17 cellular contexts compared by ENCODE assay signal in genomic region chr20:53880108-53880641, GRCh38.
DNase-seq lines count a peak whose midpoint lies in the region; ATAC-seq and TF ChIP-seq lines count a peak whose summit lies in the region.
"Had no signal": no experiment of that assay in that cellular context is flagged by ENCODE, and none has a peak within 500 bp of the region (broad histone marks: within the 10 kb centered on the region; RNA-seq: fewer than 3 reads in every experiment).

No MANE protein-coding gene starts in this region.

- H3K9ac ChIP-seq in OCI-LY1 (ENCODE audit: low read length) (no peak overlapping the region), parathyroid adenoma (no peak overlapping the region)
- H3K9ac ChIP-seq: GM23248 had no signal

- no peak for TF ChIP-seq CTCF in OCI-LY1 (IDR thresholded peaks at IDR 0.05; ENCODE audit: low read length)
- no peak for TF ChIP-seq CTCF in parathyroid adenoma (IDR thresholded peaks at IDR 0.05)

- H4K20me1 ChIP-seq in OCI-LY1 (ENCODE audit: insufficient read depth, low read length), result no peaks in the 10 kb centered on the region

- H3K79me2 ChIP-seq in OCI-LY1 (ENCODE audit: insufficient read depth, low read length) (no peaks in the 10 kb centered on the region), parathyroid adenoma (no peaks in the 10 kb centered on the region)

- DNase-seq in activated CD8-positive, alpha-beta memory T cell treated with anti-CD3 and anti-CD28 coated beads, Interleukin-2, amount 10 ng/mL, durations not matched to agents 7 days and 5 days, result no peak
- no peak for DNase-seq in activated CD8-positive, alpha-beta memory T cell treated with anti-CD3 and anti-CD28 coated beads, Interleukin-2, amount 50 U/mL, for 48 hours
- DNase-seq in DMS79 (lab: John Stamatoyannopoulos, UW) (no peak), NCI-H2107 (lab: John Stamatoyannopoulos, UW) (no peak)
- DNase-seq: Caco-2, GM23248, MM.1S, NCI-H187 treated with DMSO at 0.1 percent for 48 hours, NCI-H2171 treated with DMSO at 0.1 percent for 48 hours, NCI-H774, SIG-M5 had no signal

- H3K27me3 Mint-ChIP-seq in activated CD8-positive, alpha-beta memory T cell treated with anti-CD3 and anti-CD28 coated beads, Interleukin-2, amount 10 ng/mL, durations not matched to agents 7 days and 5 days, result no peaks in the 10 kb centered on the region
- H3K27me3 Mint-ChIP-seq in dendritic cell treated with granulocyte-macrophage colony-stimulating factor and Interleukin-4, amounts not matched to agents 40 ng/mL and 50 ng/mL, for 4 days, result no peaks in the 10 kb centered on the region

- peaks cover 18% of the 10 kb centered on the region for H3K4me1 ChIP-seq in OCI-LY1 (ENCODE audit: insufficient read depth, low read length, severe bottlenecking)
- H3K4me1 ChIP-seq in parathyroid adenoma, result peaks cover 8% of the 10 kb centered on the region

- H3K4me3 Mint-ChIP-seq in activated CD8-positive, alpha-beta memory T cell treated with anti-CD3 and anti-CD28 coated beads, Interleukin-2, amount 10 ng/mL, durations not matched to agents 7 days and 5 days, result no peak overlapping the region
- H3K4me3 Mint-ChIP-seq in dendritic cell treated with granulocyte-macrophage colony-stimulating factor and Interleukin-4, amounts not matched to agents 40 ng/mL and 50 ng/mL, for 4 days, result no peak overlapping the region
- H3K4me3 Mint-ChIP-seq: CD14-positive monocyte had no signal

- H3K4me1 Mint-ChIP-seq in activated CD8-positive, alpha-beta memory T cell treated with anti-CD3 and anti-CD28 coated beads, Interleukin-2, amount 10 ng/mL, durations not matched to agents 7 days and 5 days, result peaks cover 51% of the 10 kb centered on the region
- H3K4me1 Mint-ChIP-seq in dendritic cell treated with granulocyte-macrophage colony-stimulating factor and Interleukin-4, amounts not matched to agents 40 ng/mL and 50 ng/mL, for 4 days (ENCODE audit: low read depth), result peaks cover 22% of the 10 kb centered on the region

- H3K27me3 ChIP-seq in OCI-LY1 (ENCODE audit: insufficient read depth, low read length), result no peaks in the 10 kb centered on the region
- H3K27me3 ChIP-seq in parathyroid adenoma (ENCODE audit: control insufficient read depth, insufficient read depth, low read length), result no peaks in the 10 kb centered on the region

- H3K27ac Mint-ChIP-seq in activated CD8-positive, alpha-beta memory T cell treated with anti-CD3 and anti-CD28 coated beads, Interleukin-2, amount 10 ng/mL, durations not matched to agents 7 days and 5 days, result peak overlapping the region; percentile 23
- peak overlapping the region; percentile 31 for H3K27ac Mint-ChIP-seq in dendritic cell treated with granulocyte-macrophage colony-stimulating factor and Interleukin-4, amounts not matched to agents 40 ng/mL and 50 ng/mL, for 4 days

- H3K27ac ChIP-seq in OCI-LY1 (ENCODE audit: low read depth, low read length, poor library complexity, severe bottlenecking) (peak overlapping the region; percentile 52), parathyroid adenoma (peak overlapping the region; percentile 16)
- H3K27ac ChIP-seq: GM23248, HL-60 had no signal

- H3K9me3 Mint-ChIP-seq in activated CD8-positive, alpha-beta memory T cell treated with anti-CD3 and anti-CD28 coated beads, Interleukin-2, amount 10 ng/mL, durations not matched to agents 7 days and 5 days (ENCODE audit: low read depth), result peaks cover 3% of the 10 kb centered on the region
- H3K9me3 Mint-ChIP-seq in dendritic cell treated with granulocyte-macrophage colony-stimulating factor and Interleukin-4, amounts not matched to agents 40 ng/mL and 50 ng/mL, for 4 days, result peaks cover 9% of the 10 kb centered on the region

- peaks cover 8% of the 10 kb centered on the region for H3K36me3 Mint-ChIP-seq in activated CD8-positive, alpha-beta memory T cell treated with anti-CD3 and anti-CD28 coated beads, Interleukin-2, amount 10 ng/mL, durations not matched to agents 7 days and 5 days
- no peaks in the 10 kb centered on the region for H3K36me3 Mint-ChIP-seq in dendritic cell treated with granulocyte-macrophage colony-stimulating factor and Interleukin-4, amounts not matched to agents 40 ng/mL and 50 ng/mL, for 4 days (ENCODE audit: low read depth)
- H3K36me3 Mint-ChIP-seq: CD14-positive monocyte had no signal

- H2AFZ ChIP-seq in OCI-LY1 (ENCODE audit: low read length) (peak overlapping the region; percentile 66; the same call in 1 of the 2 replicates), parathyroid adenoma (peak overlapping the region; percentile 52)
- H2AFZ ChIP-seq: GM23248 had no signal

- no peaks in the 10 kb centered on the region for H3K9me2 ChIP-seq in OCI-LY1 (ENCODE audit: low read depth, low read length)

- intact Hi-C loops in dendritic cell treated with granulocyte-macrophage colony-stimulating factor and Interleukin-4, amounts not matched to agents 40 ng/mL and 50 ng/mL, for 4 days (cut with micrococcal nuclease), result no loop called here

- H3K4me3 ChIP-seq in OCI-LY1 (ENCODE audit: low read depth, low read length, poor library complexity, severe bottlenecking), result no peak overlapping the region
- no peak overlapping the region for H3K4me3 ChIP-seq in parathyroid adenoma (ENCODE audit: low read depth, low read length)
- H3K4me3 ChIP-seq: GM23248 had no signal

- no peak for ATAC-seq in activated CD8-positive, alpha-beta memory T cell treated with anti-CD3 and anti-CD28 coated beads, Interleukin-2, amount 10 ng/mL, durations not matched to agents 7 days and 5 days
- ATAC-seq in HG03196 (IDR thresholded peaks at IDR 0.05; ENCODE audit: unreplicated experiment), result no peak

- H3K4me2 ChIP-seq in OCI-LY1 (ENCODE audit: low read length) (no peak overlapping the region), parathyroid adenoma (ENCODE audit: low read length) (no peak overlapping the region)

- no peaks in the 10 kb centered on the region for H3K36me3 ChIP-seq in OCI-LY1 (ENCODE audit: insufficient read depth, low read length)
- no peaks in the 10 kb centered on the region for H3K36me3 ChIP-seq in parathyroid adenoma (ENCODE audit: control insufficient read depth, insufficient read depth, low read length)

- CTCF ChIA-PET in activated CD8-positive, alpha-beta memory T cell treated with anti-CD3 and anti-CD28 coated beads, Interleukin-2, amount 10 ng/mL, durations not matched to agents 7 days and 5 days (lab: Charles Lee), result interaction anchor here (1.0 to 2.0 kb wide), 5 partner anchors 12 to 138 kb away, joined by 5 to 8 read pairs (median 7); no protein-coding TSS in a partner anchor

- no peaks in the 10 kb centered on the region for H3F3A ChIP-seq in OCI-LY1 (ENCODE audit: insufficient read depth, low read length)

- H3K9me3 ChIP-seq in OCI-LY1 (ENCODE audit: low read length) (no peaks in the 10 kb centered on the region), parathyroid adenoma (ENCODE audit: control insufficient read depth, low read length) (no peaks in the 10 kb centered on the region)
- H3K9me3 ChIP-seq: Caco-2 had no signal
